8 cellular contexts compared by ENCODE assay signal in genomic region chr10:69318087-69318996, GRCh38.
A peak's percentile ranks its signal among the peaks of the same experiment; 100 is the strongest.
DNase-seq lines count a peak whose midpoint lies in the region; ATAC-seq lines count a peak whose summit lies in the region.

No MANE protein-coding gene starts in this region.

- peak; percentile 67 for ATAC-seq in GM18861 (IDR thresholded peaks at IDR 0.05; ENCODE audit: unreplicated experiment)
- peak; percentile 75 for ATAC-seq in HG03066 (IDR thresholded peaks at IDR 0.05; ENCODE audit: low read depth, unreplicated experiment)

- DNase-seq in AG08395 (ENCODE audit: low spot score) (peak; percentile 98), NCI-H226 (peak; percentile 57), cerebellar cortex (ENCODE audit: low spot score) (peak; percentile 85), kidney tubule cell (ENCODE audit: low spot score) (peak; percentile 91)
- DNase-seq in activated CD4-positive, CD25-positive, alpha-beta regulatory T cell treated with anti-CD3 and anti-CD28 coated beads, Interleukin-2, amount 50 U/mL, for 72 hours = peak; percentile 93
- peak; percentile 70 to 92 (median 83) for DNase-seq in stimulated activated CD4-positive, alpha-beta T cell treated with anti-CD3 and anti-CD28 coated beads, Interleukin-1b, Interleukin-23, amount 100 ng/mL, for 24 hours (ENCODE audit: low read depth in 4 of 4, low spot score in 1 of 4)

Comparison
In these comparisons a context has a peak if more than half of its experiments do, and no peak if none do; other contexts are left out.
1. Peak in every context shown above with its lines: DNase-seq and ATAC-seq.